17 cellular contexts compared by ENCODE assay signal in genomic region chr22:22348815-22349454, GRCh38.
"Had no signal": no experiment of that assay in that cellular context is flagged by ENCODE, and none has a peak within 500 bp of the region (broad histone marks: within the 10 kb centered on the region; RNA-seq: fewer than 3 reads in every experiment).

No MANE protein-coding gene starts in this region.

- H3K4me3 Mint-ChIP-seq: effector memory CD8-positive, alpha-beta T cell; memory B cell; mesothelial cell of epicardium; natural killer cell; neural progenitor cell had no signal

- H3K27ac ChIP-seq: epithelial cell of prostate, esophagus squamous epithelium, gastroesophageal sphincter, left lung, lower lobe of right lung, neural progenitor cell, ovary, right atrium auricular region, stomach, thyroid gland, upper lobe of left lung, vagina had no signal

- H3K4me3 ChIP-seq: esophagus squamous epithelium, gastroesophageal sphincter, left lung, lower lobe of right lung, neural progenitor cell, ovary, right atrium auricular region, stomach, thyroid gland, upper lobe of left lung, vagina had no signal

- ATAC-seq: effector memory CD8-positive, alpha-beta T cell; gastroesophageal sphincter; left lung; lower lobe of right lung; natural killer cell had no signal

- H3K27me3 Mint-ChIP-seq: memory B cell had no signal

- H3K27me3 ChIP-seq: ovary, right atrium auricular region, thyroid gland, upper lobe of left lung, vagina had no signal

- H3K27ac Mint-ChIP-seq: effector memory CD8-positive, alpha-beta T cell; memory B cell; mesothelial cell of epicardium; natural killer cell had no signal

- H3K9me3 Mint-ChIP-seq: effector memory CD8-positive, alpha-beta T cell; memory B cell; mesothelial cell of epicardium; natural killer cell; neural progenitor cell had no signal

- H2AFZ ChIP-seq: neural progenitor cell had no signal

- H3K4me1 Mint-ChIP-seq: mesothelial cell of epicardium, natural killer cell had no signal

- H3K4me2 ChIP-seq: neural progenitor cell had no signal

- H3K36me3 ChIP-seq: esophagus squamous epithelium, gastroesophageal sphincter, left lung, lower lobe of right lung, neural progenitor cell, ovary, right atrium auricular region, stomach, thyroid gland, upper lobe of left lung, vagina had no signal

- H3K4me1 ChIP-seq: esophagus squamous epithelium, gastroesophageal sphincter, lower lobe of right lung, right atrium auricular region, stomach, thyroid gland, vagina had no signal

- H3K36me3 Mint-ChIP-seq: memory B cell, mesothelial cell of epicardium, natural killer cell, neural progenitor cell had no signal

- DNase-seq: effector memory CD8-positive, alpha-beta T cell; esophagus squamous epithelium; left lung; lower lobe of right lung; natural killer cell; ovary; stimulated activated CD4-positive, alpha-beta T cell treated with anti-CD3 and anti-CD28 coated beads, Interleukin-12 subunit alpha, Interleukin-12 subunit beta, amount 100 ng/mL, for 4 hours; stomach; thyroid gland; upper lobe of left lung had no signal
